8 cellular contexts compared by ENCODE assay signal in genomic region chr20:59938221-59938620, GRCh38. TPM values are rescaled to one million over a fixed set of nuclear protein-coding genes. Genes with fewer than 3 reads are reported as not detected.
DNase-seq lines count a peak whose midpoint lies in the region; ATAC-seq, FAIRE-seq and TF ChIP-seq lines count a peak whose summit lies in the region.

No MANE protein-coding gene starts in this region.

- no peak overlapping the region for H3K4me3 ChIP-seq in CD8-positive, alpha-beta T cell (ENCODE audit: low read depth, low read length)
- no peak overlapping the region for H3K4me3 ChIP-seq in endodermal cell (ENCODE audit: low read length)
- H3K4me3 ChIP-seq in neural progenitor cell, result no peak overlapping the region
- no peak overlapping the region for H3K4me3 ChIP-seq in A673 (ENCODE audit: low read depth, low read length, poor library complexity, severe bottlenecking)
- H3K4me3 ChIP-seq in GM23338, result no peak overlapping the region

- peaks cover 22% of the 10 kb centered on the region for H3K36me3 Mint-ChIP-seq in CD8-positive, alpha-beta T cell
- H3K36me3 Mint-ChIP-seq in endodermal cell (ENCODE audit: low read depth) (peaks cover 11% of the 10 kb centered on the region), neural progenitor cell (peaks cover 5% of the 10 kb centered on the region), GM23338 (ENCODE audit: low read depth) (peaks cover 10% of the 10 kb centered on the region)

- intact Hi-C loops in CD8-positive, alpha-beta T cell (cut with DNase I, micrococcal nuclease), result loop anchor here in 1 of 2 experiments (10.0 kb wide), 1 partner anchor 1043 kb away; no protein-coding TSS in a partner anchor
- intact Hi-C loops in A673 (cut with micrococcal nuclease; ENCODE audit: unreplicated experiment), result no loop called here

- H3K4me3 Mint-ChIP-seq in CD8-positive, alpha-beta T cell, result peak overlapping the region; percentile 81
- H3K4me3 Mint-ChIP-seq in endodermal cell (peak overlapping the region; percentile 81), neural progenitor cell (peak overlapping the region; percentile 85), GM23338 (no peak overlapping the region; the same call in 2 of the 3 replicates)

- H3K9ac ChIP-seq in endodermal cell (ENCODE audit: extremely low read depth, low read length, poor library complexity, severe bottlenecking) (no peak overlapping the region), neural progenitor cell (no peak overlapping the region)

- H3K27ac Mint-ChIP-seq in CD8-positive, alpha-beta T cell, result peak overlapping the region; percentile 11
- H3K27ac Mint-ChIP-seq in endodermal cell (no peak overlapping the region), neural progenitor cell (no peak overlapping the region), GM23338 (no peak overlapping the region)

- no peaks in the 10 kb centered on the region for H3K79me2 ChIP-seq in neural progenitor cell (ENCODE audit: low read depth)
- peaks cover 12% of the 10 kb centered on the region; the same call in 1 of the 2 replicates for H3K79me2 ChIP-seq in GM23338 (replicated peaks; ENCODE audit: insufficient read depth)

- WGBS in endodermal cell (ENCODE audit: insufficient coverage in 1 of 2, insufficient read length in 1 of 2), 2 experiments, result 92 to 93% methylated on average over 4 of the region's 4 CpGs

- peaks cover 5% of the 10 kb centered on the region for H3K36me3 ChIP-seq in CD8-positive, alpha-beta T cell (ENCODE audit: insufficient read depth, low read length)
- H3K36me3 ChIP-seq in endodermal cell (ENCODE audit: control insufficient read depth, insufficient read depth, low read length) (peaks cover 11% of the 10 kb centered on the region), neural progenitor cell (no peaks in the 10 kb centered on the region), A673 (ENCODE audit: insufficient read depth, low read length, poor library complexity, severe bottlenecking) (peaks cover 12% of the 10 kb centered on the region), GM23338 (ENCODE audit: insufficient read depth) (peaks cover 10% of the 10 kb centered on the region; the same call in 1 of the 2 replicates)

- TF ChIP-seq CTCF in CD8-positive, alpha-beta T cell (IDR thresholded peaks at IDR 0.05), result no peak
- TF ChIP-seq CTCF in endodermal cell (conservative IDR thresholded peaks at IDR 0.05), result no peak
- TF ChIP-seq CTCF in neural progenitor cell (IDR thresholded peaks at IDR 0.05), result no peak
- no peak for TF ChIP-seq CTCF in A673 (conservative IDR thresholded peaks at IDR 0.05; ENCODE audit: low read depth, low read length)
- no peak for TF ChIP-seq CTCF in GM23338 (conservative IDR thresholded peaks at IDR 0.05; ENCODE audit: low read depth in 2 of 2)

- no peaks in the 10 kb centered on the region for H3K27me3 ChIP-seq in CD8-positive, alpha-beta T cell (ENCODE audit: insufficient read depth, low read length)
- H3K27me3 ChIP-seq in endodermal cell (ENCODE audit: control insufficient read depth, insufficient read depth, low read length, poor library complexity, severe bottlenecking) (peaks cover 11% of the 10 kb centered on the region), neural progenitor cell (peaks cover 69% of the 10 kb centered on the region), A673 (replicated peaks; ENCODE audit: insufficient read depth, low read depth, low read length, poor library complexity) (no peaks in the 10 kb centered on the region), GM23338 (ENCODE audit: insufficient read depth) (peaks cover 56% of the 10 kb centered on the region)

- no peaks in the 10 kb centered on the region for H3K9me3 ChIP-seq in CD8-positive, alpha-beta T cell (ENCODE audit: low read length)
- no peaks in the 10 kb centered on the region for H3K9me3 ChIP-seq in endodermal cell (ENCODE audit: control insufficient read depth, low read length)
- H3K9me3 ChIP-seq in neural progenitor cell (ENCODE audit: low read depth), result no peaks in the 10 kb centered on the region
- H3K9me3 ChIP-seq in A673 (ENCODE audit: low read depth, low read length, poor library complexity, severe bottlenecking), result no peaks in the 10 kb centered on the region

- CTCF ChIA-PET in CD8-positive, alpha-beta T cell (lab: Charles Lee), result interaction anchor here (0.8 to 1.0 kb wide), 2 partner anchors 10 to 11 kb away, joined by 3 read pairs; no protein-coding TSS in a partner anchor
- CTCF ChIA-PET in A673 (lab: Charles Lee), result no interaction called here

- no peak for DNase-seq in CD8-positive, alpha-beta T cell
- DNase-seq in RCC 7860 (ENCODE audit: low spot score) (peak; percentile 24), endodermal cell (no peak), neural progenitor cell (ENCODE audit: low spot score) (no peak), A673 (ENCODE audit: low spot score) (no peak), GM23338 (ENCODE audit: low spot score) (no peak), NCI-H446 treated with DMSO at 0.1 percent for 48 hours (lab: John Stamatoyannopoulos, UW) (no peak)
- no peak for DNase-seq in stimulated activated CD4-positive, alpha-beta T cell treated with anti-CD3 and anti-CD28 coated beads, Interleukin-2, amount 100 ng/mL, for 24 hours

- H3K9me3 Mint-ChIP-seq in CD8-positive, alpha-beta T cell, result no peaks in the 10 kb centered on the region
- H3K9me3 Mint-ChIP-seq in endodermal cell, result peaks cover 8% of the 10 kb centered on the region
- H3K9me3 Mint-ChIP-seq in neural progenitor cell, result no peaks in the 10 kb centered on the region
- peaks cover 12% of the 10 kb centered on the region for H3K9me3 Mint-ChIP-seq in GM23338

- H3K27me3 Mint-ChIP-seq in CD8-positive, alpha-beta T cell (ENCODE audit: low read depth), result no peaks in the 10 kb centered on the region
- peaks cover 39% of the 10 kb centered on the region for H3K27me3 Mint-ChIP-seq in endodermal cell (ENCODE audit: insufficient read depth)
- H3K27me3 Mint-ChIP-seq in neural progenitor cell (ENCODE audit: insufficient read depth, low read depth), result peaks cover 2% of the 10 kb centered on the region
- H3K27me3 Mint-ChIP-seq in GM23338 (ENCODE audit: insufficient read depth, low read depth, poor library complexity), result peaks cover 35% of the 10 kb centered on the region

- no peak overlapping the region for H3K4me2 ChIP-seq in neural progenitor cell
- H3K4me2 ChIP-seq in GM23338, result no peak overlapping the region

- peaks cover 43% of the 10 kb centered on the region for H3K4me1 Mint-ChIP-seq in CD8-positive, alpha-beta T cell (ENCODE audit: low read depth)
- peaks cover 7% of the 10 kb centered on the region for H3K4me1 Mint-ChIP-seq in endodermal cell
- H3K4me1 Mint-ChIP-seq in neural progenitor cell, result peaks cover 30% of the 10 kb centered on the region
- H3K4me1 Mint-ChIP-seq in GM23338, result peaks cover 9% of the 10 kb centered on the region

- H3K4me1 ChIP-seq in CD8-positive, alpha-beta T cell (ENCODE audit: insufficient read depth, low read length), result peaks cover 25% of the 10 kb centered on the region
- no peaks in the 10 kb centered on the region for H3K4me1 ChIP-seq in endodermal cell (ENCODE audit: control insufficient read depth, insufficient read depth, low read length)
- H3K4me1 ChIP-seq in neural progenitor cell, result peaks cover 9% of the 10 kb centered on the region
- H3K4me1 ChIP-seq in A673 (ENCODE audit: insufficient read depth, low read length, poor library complexity, severe bottlenecking), result peaks cover 16% of the 10 kb centered on the region
- peaks cover 8% of the 10 kb centered on the region for H3K4me1 ChIP-seq in GM23338 (ENCODE audit: insufficient read depth)

- H3K9me2 ChIP-seq in GM23338 (ENCODE audit: insufficient read depth), result no peaks in the 10 kb centered on the region

- no peak overlapping the region for H3K27ac ChIP-seq in CD8-positive, alpha-beta T cell (ENCODE audit: low read depth, low read length)
- no peak overlapping the region for H3K27ac ChIP-seq in endodermal cell (ENCODE audit: low read depth, low read length)
- H3K27ac ChIP-seq in neural progenitor cell, result no peak overlapping the region
- H3K27ac ChIP-seq in A673 (ENCODE audit: low read depth, low read length, poor library complexity, severe bottlenecking), result no peak overlapping the region
- no peak overlapping the region for H3K27ac ChIP-seq in GM23338 (ENCODE audit: low read depth)

- POLR2A ChIA-PET in CD8-positive, alpha-beta T cell (lab: Charles Lee), result interaction anchor here (3.3 kb wide), 1 partner anchor 12 kb away, joined by 12 read pairs; no protein-coding TSS in a partner anchor
- POLR2A ChIA-PET in A673 (lab: Charles Lee; ENCODE audit: low non-redundant PET), result interaction anchor here (0.6 kb wide), 1 partner anchor 935 kb away, joined by 3 read pairs; no protein-coding TSS in a partner anchor

- H3F3A ChIP-seq in neural progenitor cell (ENCODE audit: low read depth) (peaks cover 17% of the 10 kb centered on the region), GM23338 (replicated peaks; ENCODE audit: low read depth) (no peaks in the 10 kb centered on the region)

- H2AFZ ChIP-seq in neural progenitor cell (replicated peaks) (no peak overlapping the region), GM23338 (no peak overlapping the region)

- BruUV-seq in A673 (replicated peaks; lab: Mats Ljungman, UMichigan), result no TSS peak

- ATAC-seq in CD8-positive, alpha-beta T cell, result no peak
- ATAC-seq in GM23338, result no peak

- H4K20me1 ChIP-seq in neural progenitor cell (ENCODE audit: low read depth) (no peaks in the 10 kb centered on the region), GM23338 (replicated peaks; ENCODE audit: insufficient read depth) (peaks cover 11% of the 10 kb centered on the region; the same call in 1 of the 2 replicates)

- FAIRE-seq in RCC 7860 (lab: Jason Lieb, UNC), result no peak

RNA-seq across cellular contexts. Expression of gene PPP1R3D, which starts 1.9 kb away (rescaled TPM):
- total RNA-seq in CD8-positive, alpha-beta T cell, result 1 to 10 TPM; 3.9 to 4.5 TPM
- total RNA-seq in endodermal cell (1 to 10 TPM; 3.9 to 6.1 TPM), neural progenitor cell (ENCODE audit: low replicate concordance) (0.28 and 0.30 TPM in 2 replicates), A673 (2021) (4.9 and 6.1 TPM in 2 replicates)
- 3.2 TPM for polyA plus RNA-seq in endodermal cell (2013, experiment 1 of 2)
- polyA plus RNA-seq in endodermal cell (2013, experiment 2 of 2), result 3.3 TPM
- total RNA-seq in GM23338 (2014; rRNA removed; shearing (Covaris generic)), result 3.0 and 4.4 TPM in 2 replicates
- 1.4 TPM in 2 replicates for polyA plus RNA-seq in GM23338 (2016; fragmentation: Nextera tagmentation; extraction: Ambion mirVana)

RNA-seq across cellular contexts. Expression of gene FAM217B, which starts 2.0 kb away (rescaled TPM):
- 10 to 100 TPM; 10.1 to 13.5 TPM for total RNA-seq in CD8-positive, alpha-beta T cell
- total RNA-seq in endodermal cell, result 10 to 100 TPM; 24.4 to 25.1 TPM
- 21.6 TPM for polyA plus RNA-seq in endodermal cell (2013, experiment 1 of 2)
- polyA plus RNA-seq in endodermal cell (2013, experiment 2 of 2), result 21.7 TPM
- 4.5 and 5.8 TPM in 2 replicates for total RNA-seq in neural progenitor cell (ENCODE audit: low replicate concordance)
- 26.6 and 27.9 TPM in 2 replicates for total RNA-seq in A673 (2021)
- total RNA-seq in GM23338 (2014; rRNA removed; shearing (Covaris generic)), result 12.8 and 13.2 TPM in 2 replicates
- polyA plus RNA-seq in GM23338 (2016; fragmentation: Nextera tagmentation; extraction: Ambion mirVana), result 23.6 and 25.9 TPM in 2 replicates

RNA-seq across cellular contexts. Expression of gene SYCP2, which starts 4.8 kb away (rescaled TPM):
- 1 to 10 TPM; 2.4 TPM for total RNA-seq in CD8-positive, alpha-beta T cell
- 1 to 10 TPM; 1.2 to 1.4 TPM for total RNA-seq in endodermal cell
- 0.43 TPM for polyA plus RNA-seq in endodermal cell (2013, experiment 1 of 2)
- polyA plus RNA-seq in endodermal cell (2013, experiment 2 of 2), result 0.21 TPM
- total RNA-seq in neural progenitor cell (ENCODE audit: low replicate concordance), result 0.06 and 0.88 TPM in 2 replicates
- total RNA-seq in A673 (2021), result 0.37 and 0.88 TPM in 2 replicates
- 2.1 TPM in 2 replicates for total RNA-seq in GM23338 (2014; rRNA removed; shearing (Covaris generic))
- polyA plus RNA-seq in GM23338 (2016; fragmentation: Nextera tagmentation; extraction: Ambion mirVana), result 0.14 and 0.50 TPM in 2 replicates

RNA-seq across cellular contexts. Expression of gene CDH26, which starts 20.0 kb away (rescaled TPM):
- total RNA-seq in CD8-positive, alpha-beta T cell, result 1 to 10 TPM in 1 of 2 experiments, under 1 TPM in 1; 0.94 to 1.1 TPM
- total RNA-seq in endodermal cell (1 to 10 TPM in 1 of 2 donors, under 1 TPM in 1; 0.97 to 2.0 TPM), neural progenitor cell (ENCODE audit: low replicate concordance) (0.09 TPM in 1 of 2 replicates, not detected in the other), A673 (2021) (0.58 and 0.66 TPM in 2 replicates)
- polyA plus RNA-seq in endodermal cell (2013, experiment 1 of 2), result 0.32 TPM
- 0.37 TPM for polyA plus RNA-seq in endodermal cell (2013, experiment 2 of 2)
- total RNA-seq in GM23338 (2014; rRNA removed; shearing (Covaris generic)), result 2.0 and 2.8 TPM in 2 replicates
- polyA plus RNA-seq in GM23338 (2016; fragmentation: Nextera tagmentation; extraction: Ambion mirVana), result 2.0 and 2.3 TPM in 2 replicates
